ENCODE assay signal across 12 cellular contexts in the genomic region with DNA sequence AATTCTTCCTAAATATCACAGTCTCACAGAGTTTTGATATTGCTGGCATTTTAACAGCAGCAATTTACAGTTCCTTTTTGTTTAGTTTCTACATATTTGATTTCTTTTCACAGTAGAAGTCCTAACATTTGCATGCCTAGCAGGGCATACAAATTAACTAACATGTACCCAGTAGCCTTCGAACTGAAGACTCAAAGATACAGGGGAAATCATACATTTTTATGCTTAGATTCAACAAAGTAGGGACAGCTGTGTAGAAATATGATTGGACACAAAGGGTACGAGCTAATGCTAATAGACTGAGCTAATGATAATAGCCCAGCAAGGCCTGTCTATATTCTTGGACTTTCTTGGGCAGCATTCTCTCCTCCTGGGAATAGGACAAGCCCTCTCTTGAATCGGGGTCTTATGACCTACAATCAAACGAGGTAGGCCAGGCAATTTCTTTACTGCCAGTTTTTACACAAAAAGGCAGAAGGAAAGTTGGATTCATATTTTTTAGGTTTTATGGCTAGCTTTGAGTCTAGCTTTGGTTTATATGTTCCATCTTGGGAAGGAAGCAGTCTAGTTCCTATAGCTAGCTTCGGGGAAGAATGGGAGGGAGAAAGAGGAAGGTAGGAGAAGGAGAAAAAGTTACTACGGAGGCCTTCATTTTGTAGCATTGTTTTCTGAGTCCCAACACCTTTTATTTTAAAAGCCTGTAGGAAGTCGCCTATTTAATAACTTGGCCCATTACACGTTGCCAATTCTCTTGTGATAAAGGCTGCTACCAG.
A peak's percentile ranks its signal among the peaks of the same experiment; 100 is the strongest.
DNase-seq lines count a peak whose midpoint lies in the region; ATAC-seq lines count a peak whose summit lies in the region.
"Had no signal": no experiment of that assay in that cellular context is flagged by ENCODE, and none has a peak within 500 bp of the region (broad histone marks: within the 10 kb centered on the region; RNA-seq: fewer than 3 reads in every experiment).

No MANE protein-coding gene starts in this region.

- H3K4me1 ChIP-seq in SJSA1 (replicated peaks): peaks cover 23% of the 10 kb centered on the region
- peaks cover 33% of the 10 kb centered on the region for H3K4me1 ChIP-seq in iPS-18a (ENCODE audit: control insufficient read depth, low read depth, low read length)

- H3K27me3 ChIP-seq in SJSA1 (replicated peaks) (no peaks in the 10 kb centered on the region), iPS-18a (ENCODE audit: control insufficient read depth, insufficient read depth, low read length) (no peaks in the 10 kb centered on the region)

- H3K4me3 ChIP-seq in SJSA1 (no peak overlapping the region), iPS-18a (ENCODE audit: low read length) (peak overlapping the region; percentile 76)

- ATAC-seq in stimulated activated naive CD8-positive, alpha-beta T cell treated with anti-CD3 and anti-CD28 coated beads, Interleukin-15, amount 100 ng/mL, for 72 hours: no peak
- ATAC-seq in stimulated activated naive CD8-positive, alpha-beta T cell treated with anti-CD3 and anti-CD28 coated beads, Interleukin-15, Interleukin-2, amounts not matched to agents 100 U/mL and 50 U/mL, for 24 hours: no peak
- ATAC-seq in GM21528 (IDR thresholded peaks at IDR 0.05; ENCODE audit: low FRiP score, unreplicated experiment) (no peak), HG02884 (IDR thresholded peaks at IDR 0.05; ENCODE audit: unreplicated experiment) (no peak), HG03457 (IDR thresholded peaks at IDR 0.05; ENCODE audit: unreplicated experiment) (no peak)
- ATAC-seq: esophagus mucosa had no signal

- no peak for DNase-seq in stimulated activated naive CD8-positive, alpha-beta T cell treated with anti-CD3 and anti-CD28 coated beads, Interleukin-15, amount 100 ng/mL, for 72 hours
- no peak for DNase-seq in stimulated activated naive CD8-positive, alpha-beta T cell treated with anti-CD3 and anti-CD28 coated beads, Interleukin-15, Interleukin-2, amounts not matched to agents 100 U/mL and 50 U/mL, for 24 hours
- no peak for DNase-seq in SJSA1 (ENCODE audit: low read depth in 1 of 2, low spot score in 2 of 2)
- no peak for DNase-seq in NK-92 treated with Interleukin-12 subunit alpha and Interleukin-12 subunit beta, amount 100 ng/mL, for 24 hours (lab: John Stamatoyannopoulos, UW)
- DNase-seq: aorta, Karpas-422, NCI-H524 treated with DMSO at 0.1 percent for 48 hours had no signal

- H3K27ac ChIP-seq in SJSA1: peak overlapping the region; percentile 99; the same call in 1 of the 2 replicates
- peak overlapping the region; percentile 100 for H3K27ac ChIP-seq in iPS-18a (ENCODE audit: low read length)

- H3K4me3 Mint-ChIP-seq in stimulated activated naive CD8-positive, alpha-beta T cell treated with anti-CD3 and anti-CD28 coated beads, Interleukin-15, amount 100 ng/mL, for 72 hours: peak overlapping the region; percentile 21 to 56

- peak overlapping the region; percentile 98 for H3K9ac ChIP-seq in iPS-18a (ENCODE audit: low read length)

- H3K36me3 ChIP-seq in SJSA1: 0 out of 2 replicates have a peak, but pooled peaks cover 5% of the 10 kb centered on the region
- H3K36me3 ChIP-seq in iPS-18a (ENCODE audit: control insufficient read depth, low read depth, low read length): no peaks in the 10 kb centered on the region

- H3K27ac Mint-ChIP-seq in stimulated activated naive CD8-positive, alpha-beta T cell treated with anti-CD3 and anti-CD28 coated beads, Interleukin-15, amount 100 ng/mL, for 72 hours: peak overlapping the region; percentile 35 to 88

- H3K9me3 ChIP-seq in SJSA1 (replicated peaks): no peaks in the 10 kb centered on the region
- no peaks in the 10 kb centered on the region for H3K9me3 ChIP-seq in iPS-18a (ENCODE audit: control insufficient read depth, low read depth, low read length)

- peaks cover 54% of the 10 kb centered on the region for H3K4me1 Mint-ChIP-seq in stimulated activated naive CD8-positive, alpha-beta T cell treated with anti-CD3 and anti-CD28 coated beads, Interleukin-15, amount 100 ng/mL, for 72 hours

- no peaks in the 10 kb centered on the region for H3K27me3 Mint-ChIP-seq in stimulated activated naive CD8-positive, alpha-beta T cell treated with anti-CD3 and anti-CD28 coated beads, Interleukin-15, amount 100 ng/mL, for 72 hours

- no peaks in the 10 kb centered on the region for H3K9me3 Mint-ChIP-seq in stimulated activated naive CD8-positive, alpha-beta T cell treated with anti-CD3 and anti-CD28 coated beads, Interleukin-15, amount 100 ng/mL, for 72 hours
